Comparison of ENCODE assay signal across 10 cellular contexts in the genomic region with DNA sequence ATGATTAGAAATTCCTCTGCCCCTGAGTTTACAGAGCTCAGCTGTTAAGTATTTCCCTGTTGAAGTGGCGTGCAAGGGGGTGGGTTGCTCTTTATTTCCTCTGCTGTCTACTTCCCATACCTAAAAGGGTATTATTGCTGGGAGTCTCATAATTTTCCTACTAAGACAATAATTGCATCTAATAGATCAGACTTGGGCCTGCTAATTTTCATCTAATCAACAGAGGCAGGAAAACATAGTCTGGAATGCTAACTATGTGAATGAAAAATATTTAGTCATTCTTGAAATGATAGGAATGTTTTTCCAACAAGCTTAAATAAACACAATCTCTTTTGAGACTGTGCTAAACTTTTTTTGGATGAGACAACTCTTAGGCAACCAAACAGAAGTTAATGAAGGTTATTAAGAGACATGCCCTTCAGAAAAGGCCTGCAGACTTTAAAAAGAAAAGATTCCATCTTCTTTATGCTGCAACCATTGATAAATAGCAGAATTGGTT.
DNase-seq lines count a peak whose midpoint lies in the region; ATAC-seq and TF ChIP-seq lines count a peak whose summit lies in the region.
"Had no signal": no experiment of that assay in that cellular context is flagged by ENCODE, and none has a peak within 500 bp of the region (broad histone marks: within the 10 kb centered on the region; RNA-seq: fewer than 3 reads in every experiment).

No MANE protein-coding gene starts in this region.

- DNase-seq in HT1080 (ENCODE audit: low read depth), result peak; percentile 59
- peak; percentile 79 for DNase-seq in cerebellar cortex (ENCODE audit: low spot score)
- peak; percentile 55 for DNase-seq in kidney epithelial cell (ENCODE audit: low read depth)
- no peak for DNase-seq in thoracic aorta (ENCODE audit: low spot score)
- no peak for DNase-seq in activated CD4-positive, alpha-beta T cell treated with anti-CD3 and anti-CD28 coated beads, Interleukin-2, amount 50 U/mL, for 1 hour
- DNase-seq in COLO668 (lab: John Stamatoyannopoulos, UW; ENCODE audit: unreplicated experiment), result no peak
- no peak for DNase-seq in NCI-H187 (lab: John Stamatoyannopoulos, UW)
- no peak for DNase-seq in HK-2 (ENCODE audit: unreplicated experiment)
- DNase-seq: effector memory CD4-positive, alpha-beta T cell; NCI-H2227 treated with DMSO at 0.1 percent for 48 hours had no signal

- H3K36me3 ChIP-seq in kidney epithelial cell (ENCODE audit: control insufficient read depth, insufficient read depth, low read length) (peaks cover 2% of the 10 kb centered on the region), thoracic aorta (no peaks in the 10 kb centered on the region)

- no peaks in the 10 kb centered on the region for H3K9me3 ChIP-seq in thoracic aorta

- TF ChIP-seq CTCF in kidney epithelial cell (IDR thresholded peaks at IDR 0.05; ENCODE audit: insufficient read depth, low read length, poor library complexity, severe bottlenecking), result no peak
- no peak for TF ChIP-seq CTCF in thoracic aorta (IDR thresholded peaks at IDR 0.05)

- peak overlapping the region; percentile 68 to 87 for H3K27ac ChIP-seq in thoracic aorta

- H3K4me3 ChIP-seq in kidney epithelial cell (ENCODE audit: low read depth, low read length), result no peak overlapping the region
- H3K4me3 ChIP-seq in thoracic aorta, result peak overlapping the region; percentile 16

- H3K4me1 ChIP-seq in thoracic aorta (ENCODE audit: control insufficient read depth in 1 of 2, low read depth in 2 of 2), result peaks cover 41 to 97% of the 10 kb centered on the region in 2 donors

- H3K27me3 ChIP-seq in kidney epithelial cell (ENCODE audit: control insufficient read depth, insufficient read depth, low read length), result no peaks in the 10 kb centered on the region
- H3K27me3 ChIP-seq in thoracic aorta (replicated peaks; ENCODE audit: insufficient read depth), result no peaks in the 10 kb centered on the region

- peak; percentile 61 for ATAC-seq in thoracic aorta (ENCODE audit: insufficient number of reproducible peaks, low FRiP score, low read depth)

Comparison
In these comparisons a context has a peak if more than half of its experiments do, and no peak if none do; other contexts are left out.
1. DNase-seq: peak in HT1080 (single experiment), cerebellar cortex (single experiment) and kidney epithelial cell (single experiment); none in thoracic aorta (single experiment), activated CD4-positive, alpha-beta T cell treated with anti-CD3 and anti-CD28 coated beads, Interleukin-2, amount 50 U/mL, for 1 hour (single experiment), COLO668 (single experiment), NCI-H187 (0 of 2) and HK-2 (single experiment).